11 cellular contexts compared by ENCODE assay signal in the genomic region with DNA sequence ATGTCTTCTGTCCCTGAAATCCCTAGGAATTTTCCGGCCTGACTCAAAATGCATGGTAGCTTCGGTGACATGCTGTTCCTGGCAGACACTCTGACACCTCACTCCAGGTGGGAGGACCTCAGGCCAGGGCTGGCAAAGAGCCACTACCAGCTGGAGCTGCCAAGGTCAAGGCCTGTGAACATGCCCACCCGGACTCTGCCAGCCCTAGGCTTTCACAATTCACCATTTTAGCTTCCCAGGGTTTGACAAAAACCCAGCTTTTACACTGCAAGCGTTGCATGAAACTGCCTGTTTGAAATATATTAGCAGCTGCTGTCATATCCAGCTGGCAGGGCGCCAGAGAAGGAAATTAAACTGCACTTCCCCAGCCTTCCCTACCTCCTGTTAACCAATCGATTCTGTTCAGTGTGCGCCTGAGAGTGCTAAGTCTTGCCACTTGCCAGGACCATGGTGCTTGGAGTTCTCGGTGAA.
DNase-seq lines count a peak whose midpoint lies in the region; ATAC-seq lines count a peak whose summit lies in the region.
"Had no signal": no experiment of that assay in that cellular context is flagged by ENCODE, and none has a peak within 500 bp of the region (broad histone marks: within the 10 kb centered on the region; RNA-seq: fewer than 3 reads in every experiment).

No MANE protein-coding gene starts in this region.

- DNase-seq in DMS79 (lab: John Stamatoyannopoulos, UW) (peak; percentile 46), NCI-H1105 treated with DMSO at 0.1 percent for 48 hours (lab: John Stamatoyannopoulos, UW) (peak; percentile 90), NCI-H526 treated with DMSO at 0.1 percent for 48 hours (lab: John Stamatoyannopoulos, UW) (peak; percentile 64), mucosa of gallbladder (ENCODE audit: low spot score) (peak; percentile 73), EL (no peak), SIG-M5 treated with dmso at 0.1 percent for 504 hours (lab: John Stamatoyannopoulos, UW; ENCODE audit: unreplicated experiment) (no peak), NOMO-1 (lab: John Stamatoyannopoulos, UW; ENCODE audit: unreplicated experiment in 2 of 2) (no peak)
- DNase-seq in activated naive CD4-positive, alpha-beta T cell treated with anti-CD3 and anti-CD28 coated beads, Interleukin-2, amount 50 U/mL, for 72 hours (ENCODE audit: low spot score in 2 of 2) = no peak
- DNase-seq: activated naive CD4-positive, alpha-beta T cell treated with anti-CD3 and anti-CD28 coated beads for 36 hours; MV-4-11 had no signal

- no peak overlapping the region for H3K27ac Mint-ChIP-seq in activated naive CD4-positive, alpha-beta T cell treated with anti-CD3 and anti-CD28 coated beads, Interleukin-2, amount 50 U/mL, for 72 hours
- H3K27ac Mint-ChIP-seq: activated naive CD4-positive, alpha-beta T cell treated with anti-CD3 and anti-CD28 coated beads for 36 hours; natural killer cell treated with Interleukin-12 subunit alpha and Interleukin-12 subunit beta and Interleukin-15 and Interleukin-18, amount 100 ng/mL, for 72 hours had no signal

- H3K9me3 Mint-ChIP-seq in activated naive CD4-positive, alpha-beta T cell treated with anti-CD3 and anti-CD28 coated beads, Interleukin-2, amount 50 U/mL, for 72 hours = peaks cover 0 to 4% of the 10 kb centered on the region in 2 donors
- H3K9me3 Mint-ChIP-seq: activated naive CD4-positive, alpha-beta T cell treated with anti-CD3 and anti-CD28 coated beads for 36 hours had no signal

- no peaks in the 10 kb centered on the region for H3K36me3 Mint-ChIP-seq in activated naive CD4-positive, alpha-beta T cell treated with anti-CD3 and anti-CD28 coated beads, Interleukin-2, amount 50 U/mL, for 72 hours
- H3K36me3 Mint-ChIP-seq: natural killer cell treated with Interleukin-12 subunit alpha and Interleukin-12 subunit beta and Interleukin-15 and Interleukin-18, amount 100 ng/mL, for 72 hours had no signal

- no peak for ATAC-seq in activated naive CD4-positive, alpha-beta T cell treated with anti-CD3 and anti-CD28 coated beads, Interleukin-2, amount 50 U/mL, for 72 hours
- ATAC-seq: natural killer cell treated with Interleukin-12 subunit alpha and Interleukin-12 subunit beta and Interleukin-15 and Interleukin-18, amount 100 ng/mL, for 72 hours had no signal

Comparison
In these comparisons a context has a peak if more than half of its experiments do, and no peak if none do; other contexts are left out.
1. DNase-seq: peak in DMS79 (single experiment), NCI-H1105 treated with DMSO at 0.1 percent for 48 hours (single experiment), NCI-H526 treated with DMSO at 0.1 percent for 48 hours (single experiment) and mucosa of gallbladder (single experiment); none in EL (single experiment), SIG-M5 treated with dmso at 0.1 percent for 504 hours (single experiment), NOMO-1 (0 of 2) and activated naive CD4-positive, alpha-beta T cell treated with anti-CD3 and anti-CD28 coated beads, Interleukin-2, amount 50 U/mL, for 72 hours (0 of 2).